Comparison of ENCODE assay signal across 25 cellular contexts in genomic region chr7:108537229-108537628, GRCh38. TPM values are rescaled to one million over a fixed set of nuclear protein-coding genes. Genes with fewer than 3 reads are reported as not detected.
A peak's percentile ranks its signal among the peaks of the same experiment; 100 is the strongest.
DNase-seq lines count a peak whose midpoint lies in the region; ATAC-seq, FAIRE-seq and TF ChIP-seq lines count a peak whose summit lies in the region.
"Had no signal": no experiment of that assay in that cellular context is flagged by ENCODE, and none has a peak within 500 bp of the region (broad histone marks: within the 10 kb centered on the region; RNA-seq: fewer than 3 reads in every experiment).

No MANE protein-coding gene starts in this region.

- H2AK5ac ChIP-seq in H1 (ENCODE audit: low read depth, low read length): no peak overlapping the region

- H3K23ac ChIP-seq in H1 (ENCODE audit: insufficient read length): no peak overlapping the region

- TF ChIP-seq POLR2A in H1 (IDR thresholded peaks at IDR 0.05; ENCODE audit: control extremely low read depth in 1 of 2, low read depth in 2 of 2, low read length in 2 of 2): no peak

- H2BK120ac ChIP-seq in H1 (replicated peaks; ENCODE audit: low read depth, low read length): no peak overlapping the region

- H3K36me3 Mint-ChIP-seq in glutamatergic neuron (ENCODE audit: unreplicated experiment): peaks cover 6% of the 10 kb centered on the region
- H3K36me3 Mint-ChIP-seq: CD14-positive monocyte; CD4-positive, alpha-beta memory T cell; CD4-positive, CD25-positive, alpha-beta regulatory T cell had no signal

- no peak for TF ChIP-seq EP300 in H1 (IDR thresholded peaks at IDR 0.05; ENCODE audit: borderline replicate concordance in 1 of 2, low read depth in 2 of 2, low read length in 2 of 2)

- H3K4me1 Mint-ChIP-seq in glutamatergic neuron (ENCODE audit: low read depth, unreplicated experiment): peaks cover 12% of the 10 kb centered on the region
- H3K4me1 Mint-ChIP-seq: CD4-positive, alpha-beta memory T cell; CD4-positive, CD25-positive, alpha-beta regulatory T cell; CD8-positive, alpha-beta memory T cell had no signal

- no peak overlapping the region for H2BK12ac ChIP-seq in H1 (ENCODE audit: low read depth, low read length)

- no peaks in the 10 kb centered on the region for H3K23me2 ChIP-seq in H1 (ENCODE audit: low read depth, low read length)

- no peak overlapping the region for H2BK5ac ChIP-seq in H1 (ENCODE audit: low read depth, low read length)

- H3K9me3 ChIP-seq in H1 (ENCODE audit: insufficient read depth in 2 of 2, low read depth in 1 of 2, low read length in 1 of 2): no peaks in the 10 kb centered on the region
- H3K9me3 ChIP-seq: BE2C, BLaER1 had no signal

- no peak for TF ChIP-seq RAD21 in H1 (IDR thresholded peaks at IDR 0.05 in 1 of 2, conservative IDR thresholded peaks at IDR 0.05 in 1 of 2; ENCODE audit: low read depth in 2 of 2, low read length in 2 of 2)

- WGBS in H1 (ENCODE audit: extremely low coverage in 1 of 2, insufficient coverage in 1 of 2, insufficient read length in 1 of 2, insufficient replicate concordance in 2 of 2, low coverage in 1 of 2, low lambda C conversion rate in 2 of 2, missing lambda C conversion rate in 1 of 2), 2 experiments: 98% methylated on average over 2 of the region's 2 CpGs; no CpG with 5 or more reads in 1 of the 2 experiments

- H4K8ac ChIP-seq in H1 (ENCODE audit: extremely low read depth, insufficient read depth, low read length): no peak overlapping the region

- FAIRE-seq in H1 (lab: Jason Lieb, UNC): no peak
- FAIRE-seq: GM12878, GM12892, GM18507 had no signal

- H3K56ac ChIP-seq in H1 (replicated peaks; ENCODE audit: insufficient read length, low read depth, low read length): no peak overlapping the region

- no peak overlapping the region for H4K5ac ChIP-seq in H1 (ENCODE audit: insufficient read length, low read depth, low read length)

- no peak overlapping the region for H3K4me3 ChIP-seq in H1 (ENCODE audit: extremely low read depth in 1 of 4, insufficient read depth in 2 of 4, low read depth in 3 of 4, low read length in 4 of 4)
- H3K4me3 ChIP-seq: BLaER1, GM12878 had no signal

- no peak overlapping the region for H3K27ac ChIP-seq in H1 (ENCODE audit: low read depth, low read length)
- H3K27ac ChIP-seq: BLaER1 had no signal

- H3K14ac ChIP-seq in H1 (ENCODE audit: insufficient read length): no peak overlapping the region

- no peaks in the 10 kb centered on the region for H3K27me3 Mint-ChIP-seq in glutamatergic neuron (ENCODE audit: unreplicated experiment)

- H3K79me2 ChIP-seq in H1 (ENCODE audit: control insufficient read depth in 1 of 2, insufficient read depth in 2 of 2, low read length in 2 of 2): no peaks in the 10 kb centered on the region

- DNase-seq in H1 (ENCODE audit: low read depth in 1 of 2, low spot score in 2 of 2): no peak
- no peak for DNase-seq in glutamatergic neuron
- no peak for DNase-seq in activated gamma-delta T cell (lab: John Stamatoyannopoulos, UW)
- DNase-seq in activated CD4-positive, alpha-beta T cell treated with anti-CD3 and anti-CD28 coated beads for 4 hours: no peak
- DNase-seq: 8988T; ACHN; BE2C; C1 segment of cervical spinal cord; CD4-positive, alpha-beta memory T cell; CD4-positive, CD25-positive, alpha-beta regulatory T cell; CD8-positive, alpha-beta memory T cell; COR-L47; DMS 273 treated with DMSO at 0.1 percent for 48 hours; DMS153; DMS53; DMS79; DND-41; EL; GDM1 had no signal

- POLR2A ChIA-PET in H1 (lab: Charles Lee; ENCODE audit: partially characterized antibody): interaction anchor here (0.8 to 2.6 kb wide), 3 partner anchors 11 to 33 kb away, joined by 3 to 7 read pairs (median 3); partner anchors contain the start of genes DNAJB9, PNPLA8 and THAP5

- peaks cover 0 to 2% (median under 1%) of the 10 kb centered on the region in 4 experiments; a peak in 1 of 7 replicates for H3K4me1 ChIP-seq in H1 (replicated peaks in 1 of 4; ENCODE audit: control insufficient read depth in 3 of 4, insufficient read depth in 4 of 4, low read length in 3 of 4)
- H3K4me1 ChIP-seq: BE2C had no signal

- H3K79me1 ChIP-seq in H1 (ENCODE audit: low read depth, low read length): no peaks in the 10 kb centered on the region

- peak overlapping the region; percentile 93 for H3K27ac Mint-ChIP-seq in glutamatergic neuron (ENCODE audit: unreplicated experiment)
- H3K27ac Mint-ChIP-seq: CD4-positive, alpha-beta memory T cell; CD4-positive, CD25-positive, alpha-beta regulatory T cell; CD8-positive, alpha-beta memory T cell had no signal

- ATAC-seq in HG02852 (IDR thresholded peaks at IDR 0.05; ENCODE audit: unreplicated experiment): no peak
- ATAC-seq: GM12878 had no signal

- no peaks in the 10 kb centered on the region for H3K9me3 Mint-ChIP-seq in glutamatergic neuron (ENCODE audit: unreplicated experiment)
- H3K9me3 Mint-ChIP-seq: CD4-positive, alpha-beta memory T cell; CD8-positive, alpha-beta memory T cell had no signal

- TF ChIP-seq CTCF in H1 (IDR thresholded peaks at IDR 0.05; ENCODE audit: control extremely low read depth in 1 of 3, insufficient read depth in 1 of 3, low read depth in 1 of 3, low read length in 3 of 3) (no peak), glutamatergic neuron (IDR thresholded peaks at IDR 0.05; ENCODE audit: partially characterized antibody, unreplicated experiment) (no peak)

- H4K91ac ChIP-seq in H1 (replicated peaks; ENCODE audit: insufficient read length, low read length): no peak overlapping the region

- no peak overlapping the region for H3K4ac ChIP-seq in H1 (replicated peaks; ENCODE audit: insufficient read length, low read depth, low read length)

- H3K27me3 ChIP-seq in H1 (replicated peaks in 1 of 4; ENCODE audit: control insufficient read depth in 3 of 4, extremely low read depth in 1 of 4, insufficient read depth in 3 of 4, low read length in 3 of 4): no peaks in the 10 kb centered on the region
- H3K27me3 ChIP-seq: BE2C, BLaER1 had no signal

- peak overlapping the region; percentile 61 for H3K4me3 Mint-ChIP-seq in glutamatergic neuron (ENCODE audit: unreplicated experiment)
- H3K4me3 Mint-ChIP-seq: CD14-positive monocyte; CD4-positive, alpha-beta memory T cell; CD4-positive, CD25-positive, alpha-beta regulatory T cell; CD8-positive, alpha-beta memory T cell had no signal

- H3K9ac ChIP-seq in H1 (replicated peaks in 1 of 4; ENCODE audit: extremely low read depth in 1 of 4, low read depth in 3 of 4, low read length in 3 of 4): no peak overlapping the region
- H3K9ac ChIP-seq: BLaER1 had no signal

- no peaks in the 10 kb centered on the region for H3K36me3 ChIP-seq in H1 (ENCODE audit: control insufficient read depth in 2 of 4, insufficient read depth in 4 of 4, low read length in 3 of 4)
- H3K36me3 ChIP-seq: BE2C, BLaER1 had no signal

- no peak overlapping the region for H3K4me2 ChIP-seq in H1 (ENCODE audit: insufficient read depth in 1 of 2, low read depth in 2 of 2, low read length in 2 of 2)
- H3K4me2 ChIP-seq: BLaER1 had no signal

- H2AFZ ChIP-seq in H1 (ENCODE audit: low read length): no peak overlapping the region

- CTCF ChIA-PET in H1 (lab: Charles Lee; ENCODE audit: partially characterized antibody): no interaction called here

- no peak overlapping the region for H2BK15ac ChIP-seq in H1 (ENCODE audit: low read length)

- H4K20me1 ChIP-seq in H1 (replicated peaks in 1 of 2; ENCODE audit: control insufficient read depth in 1 of 2, insufficient read depth in 2 of 2, low read length in 2 of 2): no peaks in the 10 kb centered on the region
- H4K20me1 ChIP-seq: BLaER1 had no signal

- H2BK20ac ChIP-seq in H1 (ENCODE audit: low read length): no peak overlapping the region

- H3K18ac ChIP-seq in H1 (ENCODE audit: extremely low read depth, low read length): 0 out of 2 replicates have a peak overlapping the region, but pooled peaks have one; percentile 24

TF ChIP-seq in H1, 55 proteins besides CTCF, POLR2A, EP300 and RAD21 (continues in another document):
- TF ChIP-seq RBBP5 (IDR thresholded peaks at IDR 0.05; ENCODE audit: borderline replicate concordance, low read depth, low read length) (no peak), KDM1A (IDR thresholded peaks at IDR 0.05; ENCODE audit: borderline replicate concordance, low read length) (no peak), RXRA (IDR thresholded peaks at IDR 0.05; ENCODE audit: insufficient read depth, low read depth, low read length) (no peak)

RNA-seq across cellular contexts. Expression of gene PNPLA8, which starts 11.3 kb away (rescaled TPM):
- total RNA-seq in H1 (2021; fragmentation: NEBNext Ultra II Directional; extraction: Animal tissue kit (Norgen Biotek cat#: 25700)): 11.2 and 12.6 TPM in 2 replicates
- 2.1 and 3.8 TPM in 2 replicates for polyA plus RNA-seq in H1 (2011; rRNA removed)
- 5.6 TPM for polyA plus RNA-seq in H1 (2011; cell fraction: cytosol; rRNA removed)
- 1.8 TPM for polyA plus RNA-seq in H1 (2011; cell fraction: nucleus; rRNA removed)
- 5.0 to 12.7 TPM (median 7.1 TPM) in 4 replicates for polyA plus RNA-seq in H1 (2012, experiment 1 of 2)
- 0.63 TPM for polyA plus RNA-seq in H1 (2012, experiment 2 of 2)
- polyA plus RNA-seq in H1 (2013, experiment 1 of 2): 7.3 TPM
- polyA plus RNA-seq in H1 (2013, experiment 2 of 2): 7.9 TPM
- 7.9 TPM in 2 replicates for polyA minus RNA-seq in H1 (2011; rRNA and poly(A)+ RNA removed)
- 23.4 TPM for polyA minus RNA-seq in H1 (2011; cell fraction: cytosol; rRNA and poly(A)+ RNA removed)
- 9.5 TPM for polyA minus RNA-seq in H1 (2011; cell fraction: nucleus; rRNA and poly(A)+ RNA removed)
- 46.4 TPM for total RNA-seq in glutamatergic neuron (ENCODE audit: unreplicated experiment)

RNA-seq across cellular contexts. Expression of gene THAP5, which starts 32.3 kb away (rescaled TPM):
- total RNA-seq in H1 (2021; fragmentation: NEBNext Ultra II Directional; extraction: Animal tissue kit (Norgen Biotek cat#: 25700)): 24.2 and 25.9 TPM in 2 replicates
- polyA plus RNA-seq in H1 (2011; rRNA removed): 3.9 TPM in 2 replicates
- polyA plus RNA-seq in H1 (2011; cell fraction: cytosol; rRNA removed): 5.4 TPM
- polyA plus RNA-seq in H1 (2011; cell fraction: nucleus; rRNA removed): 3.8 TPM
- 4.4 to 9.7 TPM (median 5.5 TPM) in 4 replicates for polyA plus RNA-seq in H1 (2012, experiment 1 of 2)
- 0.52 TPM for polyA plus RNA-seq in H1 (2012, experiment 2 of 2)
- 23.0 TPM for polyA plus RNA-seq in H1 (2013, experiment 1 of 2)
- polyA plus RNA-seq in H1 (2013, experiment 2 of 2): 18.8 TPM
- 5.4 and 11.1 TPM in 2 replicates for polyA minus RNA-seq in H1 (2011; rRNA and poly(A)+ RNA removed)
- 7.2 TPM for polyA minus RNA-seq in H1 (2011; cell fraction: cytosol; rRNA and poly(A)+ RNA removed)
- polyA minus RNA-seq in H1 (2011; cell fraction: nucleus; rRNA and poly(A)+ RNA removed): 25.2 TPM
- 10.2 TPM for total RNA-seq in glutamatergic neuron (ENCODE audit: unreplicated experiment)

RNA-seq across cellular contexts. Expression of gene DNAJB9, which starts 32.4 kb away (rescaled TPM):
- total RNA-seq in H1 (2021; fragmentation: NEBNext Ultra II Directional; extraction: Animal tissue kit (Norgen Biotek cat#: 25700)): 9.7 and 10.1 TPM in 2 replicates
- 1.8 and 2.6 TPM in 2 replicates for polyA plus RNA-seq in H1 (2011; rRNA removed)
- 3.0 TPM for polyA plus RNA-seq in H1 (2011; cell fraction: cytosol; rRNA removed)
- polyA plus RNA-seq in H1 (2011; cell fraction: nucleus; rRNA removed): 3.3 TPM
- 6.1 to 8.8 TPM (median 7.4 TPM) in 4 replicates for polyA plus RNA-seq in H1 (2012, experiment 1 of 2)
- 1.7 TPM for polyA plus RNA-seq in H1 (2012, experiment 2 of 2)
- 9.5 TPM for polyA plus RNA-seq in H1 (2013, experiment 1 of 2)
- 12.4 TPM for polyA plus RNA-seq in H1 (2013, experiment 2 of 2)
- 1.7 and 3.4 TPM in 2 replicates for polyA minus RNA-seq in H1 (2011; rRNA and poly(A)+ RNA removed)
- 6.0 TPM for polyA minus RNA-seq in H1 (2011; cell fraction: cytosol; rRNA and poly(A)+ RNA removed)
- polyA minus RNA-seq in H1 (2011; cell fraction: nucleus; rRNA and poly(A)+ RNA removed): 3.8 TPM
- total RNA-seq in glutamatergic neuron (ENCODE audit: unreplicated experiment): 21.6 TPM
